In the genomic region with DNA sequence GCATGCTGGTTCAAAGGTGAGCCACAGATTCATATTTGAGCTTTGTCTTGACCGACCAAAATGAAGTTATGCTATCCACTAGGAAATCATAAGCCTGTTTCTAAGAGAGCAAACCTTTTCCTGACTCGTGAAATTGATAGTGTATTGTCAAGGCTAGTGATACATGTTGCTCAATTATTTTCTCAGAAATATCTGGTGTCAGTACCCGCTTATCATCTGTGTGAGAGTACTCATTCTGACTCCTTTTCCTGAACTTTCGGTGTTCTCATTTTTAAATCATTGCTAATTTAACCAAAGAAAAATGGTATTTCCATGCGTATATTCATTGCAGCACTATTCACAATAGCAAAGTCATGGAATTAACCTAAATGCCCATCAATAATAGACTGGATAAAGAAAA, we compare ENCODE assay signal across 28 cellular contexts. TPM values are rescaled to one million over a fixed set of nuclear protein-coding genes. Genes with fewer than 3 reads are reported as not detected.
"Had no signal": no experiment of that assay in that cellular context is flagged by ENCODE, and none has a peak within 500 bp of the region (broad histone marks: within the 10 kb centered on the region; RNA-seq: fewer than 3 reads in every experiment).

No MANE protein-coding gene starts in this region.

- FAIRE-seq: K562, RCC 7860, TTC549 had no signal

- ATAC-seq: activated CD8-positive, alpha-beta memory T cell treated with anti-CD3 and anti-CD28 coated beads, Interleukin-2, amount 10 ng/mL, durations not matched to agents 7 days and 5 days; K562 had no signal

- H3K27ac ChIP-seq: breast epithelium, SJSA1 had no signal

- H3K4me1 Mint-ChIP-seq: activated B cell treated with CpG ODN at 0.5 μM for 24 hours; activated CD8-positive, alpha-beta memory T cell treated with anti-CD3 and anti-CD28 coated beads, Interleukin-2, amount 10 ng/mL, durations not matched to agents 7 days and 5 days had no signal

- DNase-seq: activated B cell treated with CpG ODN at 0.5 μM for 24 hours; activated CD4-positive, alpha-beta T cell treated with anti-CD3 and anti-CD28 coated beads for 1 hour; activated CD4-positive, alpha-beta T cell treated with anti-CD3 and anti-CD28 coated beads, Interleukin-2, amount 10 ng/mL, durations not matched to agents 24 days and 14 days; activated CD4-positive, alpha-beta T cell treated with anti-CD3 and anti-CD28 coated beads, Interleukin-2, amount 50 U/mL, for 48 hours; activated CD8-positive, alpha-beta memory T cell treated with anti-CD3 and anti-CD28 coated beads, Interleukin-2, amount 10 ng/mL, durations not matched to agents 7 days and 5 days; activated effector memory CD4-positive, alpha-beta T cell treated with anti-CD3 and anti-CD28 coated beads, Interleukin-2, amount 50 U/mL, for 16 hours; activated naive CD4-positive, alpha-beta T cell treated with anti-CD3 and anti-CD28 coated beads for 36 hours; activated T-cell treated with anti-CD3 and anti-CD28 coated beads, Interleukin-2, amount 50 U/mL, for 24 hours; anterior cingulate cortex; Karpas-422; NCI-H1092; NCI-H1417; NCI-H1930; NCI-H2171; NCI-H2227 treated with DMSO at 0.1 percent for 48 hours; NCI-H446 treated with DMSO at 0.1 percent for 48 hours; NCI-H526; NCI-H774; SHP77; T1000 had no signal

- H3K4me3 Mint-ChIP-seq: activated B cell treated with CpG ODN at 0.5 μM for 24 hours; activated CD4-positive, alpha-beta T cell treated with anti-CD3 and anti-CD28 coated beads, Interleukin-2, amount 10 ng/mL, durations not matched to agents 24 days and 14 days; activated CD8-positive, alpha-beta memory T cell treated with anti-CD3 and anti-CD28 coated beads, Interleukin-2, amount 10 ng/mL, durations not matched to agents 7 days and 5 days; activated naive CD4-positive, alpha-beta T cell treated with anti-CD3 and anti-CD28 coated beads for 36 hours; activated naive CD8-positive, alpha-beta T cell; activated T-cell treated with anti-CD3 and anti-CD28 coated beads, Interleukin-2, amount 50 U/mL, for 24 hours; activated T-helper 1 cell treated with anti-CD3 and anti-CD28 coated beads, Interleukin-12 subunit alpha, Interleukin-12 subunit beta, Interleukin-2, Interleukin-4 antibody, amounts not matched to agents 30 ng/mL and 10 ng/mL and 1 ng/mL, durations not matched to agents 14 hours and 24 hours and 36 hours had no signal

- H3K27me3 Mint-ChIP-seq: activated B cell treated with CpG ODN at 0.5 μM for 24 hours had no signal

- H3K4me1 ChIP-seq: breast epithelium, SJSA1 had no signal

- H3K27ac Mint-ChIP-seq: activated B cell treated with CpG ODN at 0.5 μM for 24 hours; activated CD4-positive, alpha-beta T cell treated with anti-CD3 and anti-CD28 coated beads, Interleukin-2, amount 10 ng/mL, durations not matched to agents 24 days and 14 days; activated CD8-positive, alpha-beta memory T cell treated with anti-CD3 and anti-CD28 coated beads, Interleukin-2, amount 10 ng/mL, durations not matched to agents 7 days and 5 days; activated naive CD4-positive, alpha-beta T cell treated with anti-CD3 and anti-CD28 coated beads for 36 hours; activated naive CD8-positive, alpha-beta T cell; activated T-cell treated with anti-CD3 and anti-CD28 coated beads, Interleukin-2, amount 50 U/mL, for 24 hours; activated T-helper 1 cell treated with anti-CD3 and anti-CD28 coated beads, Interleukin-12 subunit alpha, Interleukin-12 subunit beta, Interleukin-2, Interleukin-4 antibody, amounts not matched to agents 30 ng/mL and 10 ng/mL and 1 ng/mL, durations not matched to agents 14 hours and 24 hours and 36 hours had no signal

- H3K9me3 ChIP-seq: breast epithelium, SJSA1 had no signal

- H3K9me3 Mint-ChIP-seq: activated B cell treated with CpG ODN at 0.5 μM for 24 hours; activated CD4-positive, alpha-beta T cell treated with anti-CD3 and anti-CD28 coated beads, Interleukin-2, amount 10 ng/mL, durations not matched to agents 24 days and 14 days; activated naive CD4-positive, alpha-beta T cell treated with anti-CD3 and anti-CD28 coated beads for 36 hours; activated T-cell treated with anti-CD3 and anti-CD28 coated beads, Interleukin-2, amount 50 U/mL, for 24 hours; activated T-helper 1 cell treated with anti-CD3 and anti-CD28 coated beads, Interleukin-12 subunit alpha, Interleukin-12 subunit beta, Interleukin-2, Interleukin-4 antibody, amounts not matched to agents 30 ng/mL and 10 ng/mL and 1 ng/mL, durations not matched to agents 14 hours and 24 hours and 36 hours had no signal

- H3K27me3 ChIP-seq: breast epithelium had no signal

- H3K36me3 ChIP-seq: breast epithelium, SJSA1 had no signal

- H3K36me3 Mint-ChIP-seq: activated CD8-positive, alpha-beta memory T cell treated with anti-CD3 and anti-CD28 coated beads, Interleukin-2, amount 10 ng/mL, durations not matched to agents 7 days and 5 days; activated naive CD8-positive, alpha-beta T cell had no signal

- H3K4me3 ChIP-seq: breast epithelium, K562, SJSA1 had no signal

RNA-seq across cellular contexts. Expression of a gene that starts 56.2 kb away (rescaled TPM):
- total RNA-seq: OCI-LY7, SJSA1 had no signal
